In the genomic region with DNA sequence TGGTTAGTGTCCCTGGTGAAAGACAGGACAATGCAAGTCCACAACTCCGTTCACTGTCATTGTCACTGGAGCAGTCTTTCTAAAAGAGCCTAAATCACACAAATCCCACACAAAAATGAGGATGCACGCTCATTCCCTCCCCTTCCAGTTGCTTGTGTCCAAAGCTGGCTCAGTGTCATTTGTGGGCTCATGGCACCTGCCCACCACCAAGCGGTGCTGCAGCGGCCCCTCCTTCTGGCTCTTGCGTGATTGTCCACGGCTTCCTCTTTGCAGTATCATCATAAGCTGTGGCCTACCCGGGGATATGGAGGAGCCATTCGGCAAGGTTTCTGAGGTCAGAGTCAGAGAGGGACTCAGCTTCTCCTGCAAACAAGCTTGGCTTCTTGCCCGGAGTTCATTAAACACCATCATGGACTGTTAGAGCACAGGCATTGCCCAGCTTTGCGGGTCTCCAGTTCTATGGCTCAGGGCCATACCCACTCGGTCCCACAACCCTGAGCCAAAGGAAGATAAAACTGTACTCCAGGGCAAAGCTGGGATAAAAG, we compare ENCODE assay signal across 15 cellular contexts.
A peak's percentile ranks its signal among the peaks of the same experiment; 100 is the strongest.
DNase-seq lines count a peak whose midpoint lies in the region; ATAC-seq and TF ChIP-seq lines count a peak whose summit lies in the region.
"Had no signal": no experiment of that assay in that cellular context is flagged by ENCODE, and none has a peak within 500 bp of the region (broad histone marks: within the 10 kb centered on the region; RNA-seq: fewer than 3 reads in every experiment).

No MANE protein-coding gene starts in this region.

- no peak overlapping the region for H3K4ac ChIP-seq in mesenchymal stem cell (ENCODE audit: low read depth in 1 of 2, low read length in 2 of 2)

- H2BK120ac ChIP-seq in mesenchymal stem cell (ENCODE audit: low read depth, low read length): no peak overlapping the region

- TF ChIP-seq EP300 in sigmoid colon (IDR thresholded peaks at IDR 0.05): no peak

- ATAC-seq in left ventricle myocardium superior: no peak
- ATAC-seq: foreskin keratinocyte, left colon, pancreas, T-helper 17 cell had no signal

- no peaks in the 10 kb centered on the region for H3K79me1 ChIP-seq in mesenchymal stem cell (replicated peaks; ENCODE audit: low read length, poor library complexity, severe bottlenecking)

- peak overlapping the region in 1 of 2 experiments; percentile 47 for H3K23ac ChIP-seq in mesenchymal stem cell (ENCODE audit: low read length in 2 of 2)

- peaks cover 0 to 5% of the 10 kb centered on the region in 2 experiments for H3K27me3 ChIP-seq in mesenchymal stem cell (ENCODE audit: control insufficient read depth in 1 of 2, insufficient read depth in 1 of 2, low read length in 2 of 2)
- H3K27me3 ChIP-seq in sigmoid colon: no peaks in the 10 kb centered on the region
- H3K27me3 ChIP-seq in hepatocyte: no peaks in the 10 kb centered on the region
- H3K27me3 ChIP-seq: foreskin keratinocyte, pancreas, upper lobe of left lung had no signal

- H3K9ac ChIP-seq in mesenchymal stem cell (ENCODE audit: low read length): no peak overlapping the region

- no peak overlapping the region for H2BK15ac ChIP-seq in mesenchymal stem cell (ENCODE audit: low read depth, poor library complexity, severe bottlenecking)

- H2BK12ac ChIP-seq in mesenchymal stem cell (ENCODE audit: low read length in 2 of 2): peak overlapping the region in 1 of 2 experiments; percentile 19

- H2AFZ ChIP-seq in mesenchymal stem cell (ENCODE audit: low read depth, low read length) (no peak overlapping the region), hepatocyte (no peak overlapping the region)

- H3K9me3 ChIP-seq in mesenchymal stem cell (ENCODE audit: control insufficient read depth, low read length) (no peaks in the 10 kb centered on the region), sigmoid colon (no peaks in the 10 kb centered on the region), hepatocyte (ENCODE audit: low read depth) (no peaks in the 10 kb centered on the region)
- H3K9me3 ChIP-seq: pancreas, upper lobe of left lung had no signal

- H3K27ac ChIP-seq in mesenchymal stem cell (ENCODE audit: low read length, poor library complexity, severe bottlenecking) (no peak overlapping the region), sigmoid colon (no peak overlapping the region), hepatocyte (no peak overlapping the region)
- H3K27ac ChIP-seq: foreskin keratinocyte, pancreas, upper lobe of left lung had no signal

- H3K36me3 ChIP-seq in mesenchymal stem cell (ENCODE audit: control insufficient read depth in 1 of 2, insufficient read depth in 2 of 2, low read depth in 1 of 2, low read length in 2 of 2) (no peaks in the 10 kb centered on the region), sigmoid colon (no peaks in the 10 kb centered on the region), hepatocyte (replicated peaks; ENCODE audit: insufficient read depth, low read depth) (no peaks in the 10 kb centered on the region)
- H3K36me3 ChIP-seq: pancreas, upper lobe of left lung had no signal

- no peak overlapping the region for H4K8ac ChIP-seq in mesenchymal stem cell (ENCODE audit: low read length)

- DNase-seq in EH (ENCODE audit: low read depth): peak; percentile 5
- peak; percentile 67 for DNase-seq in NCI-H1092 (lab: John Stamatoyannopoulos, UW)
- peak; percentile 31 for DNase-seq in NCI-H69 (lab: John Stamatoyannopoulos, UW)
- no peak for DNase-seq in mesenchymal stem cell
- DNase-seq in sigmoid colon: no peak
- DNase-seq in left ventricle myocardium superior: no peak
- no peak for DNase-seq in activated CD4-positive, CD25-positive, alpha-beta regulatory T cell (lab: John Stamatoyannopoulos, UW)
- DNase-seq in hepatocyte (ENCODE audit: low spot score): no peak
- DNase-seq: activated CD4-positive, alpha-beta T cell treated with anti-CD3 and anti-CD28 coated beads for 1 hour; foreskin keratinocyte; left colon; MM.1S; pancreas; T-helper 17 cell; upper lobe of left lung had no signal

- H3K4me2 ChIP-seq in mesenchymal stem cell (ENCODE audit: low read length, poor library complexity, severe bottlenecking) (no peak overlapping the region), hepatocyte (no peak overlapping the region)

- intact Hi-C loops in sigmoid colon (cut with DNase I) (no loop called here), left ventricle myocardium superior (cut with micrococcal nuclease) (no loop called here)

- TF ChIP-seq CTCF in sigmoid colon (IDR thresholded peaks at IDR 0.05): no peak
- TF ChIP-seq CTCF in hepatocyte (IDR thresholded peaks at IDR 0.05; ENCODE audit: poor library complexity): no peak

- WGBS in mesenchymal stem cell: 90% methylated on average over 11 of the region's 11 CpGs
- WGBS in sigmoid colon, 2 donors: 79 to 83% methylated on average over 11 of the region's 11 CpGs
- 76% methylated on average over 11 of the region's 11 CpGs for WGBS in hepatocyte (ENCODE audit: low lambda C conversion rate, missing lambda C conversion rate)

- H4K20me1 ChIP-seq in hepatocyte (ENCODE audit: insufficient read depth, poor library complexity, severe bottlenecking): no peaks in the 10 kb centered on the region

- TF ChIP-seq POLR2A in sigmoid colon (IDR thresholded peaks at IDR 0.05): no peak

- H3K4me3 ChIP-seq in mesenchymal stem cell (ENCODE audit: insufficient read depth in 1 of 2, low read depth in 1 of 2, low read length in 2 of 2) (no peak overlapping the region), sigmoid colon (no peak overlapping the region), hepatocyte (no peak overlapping the region)
- H3K4me3 ChIP-seq: pancreas, upper lobe of left lung had no signal

- H2AK5ac ChIP-seq in mesenchymal stem cell (ENCODE audit: low read length, severe bottlenecking): no peak overlapping the region

- no peaks in the 10 kb centered on the region for H3K79me2 ChIP-seq in hepatocyte

- no peaks in the 10 kb centered on the region for H3K9me2 ChIP-seq in hepatocyte (replicated peaks; ENCODE audit: insufficient read depth)

- no peak overlapping the region for H3K18ac ChIP-seq in mesenchymal stem cell (ENCODE audit: low read depth in 1 of 2, low read length in 2 of 2)

- no peak overlapping the region for H2BK5ac ChIP-seq in mesenchymal stem cell (ENCODE audit: low read depth, low read length, poor library complexity, severe bottlenecking)

- H4K91ac ChIP-seq in mesenchymal stem cell (ENCODE audit: low read length): peak overlapping the region; percentile 32

- H3K14ac ChIP-seq in mesenchymal stem cell (ENCODE audit: low read length in 2 of 2): no peak overlapping the region

- H3K4me1 ChIP-seq in mesenchymal stem cell (ENCODE audit: control insufficient read depth, insufficient read depth, low read depth, low read length) (peaks cover 3% of the 10 kb centered on the region), sigmoid colon (no peaks in the 10 kb centered on the region), hepatocyte (ENCODE audit: insufficient read depth) (no peaks in the 10 kb centered on the region)
- H3K4me1 ChIP-seq: foreskin keratinocyte, pancreas had no signal

Comparison
In these comparisons a context has a peak if more than half of its experiments do, and no peak if none do; other contexts are left out.
1. DNase-seq: peak in EH (single experiment), NCI-H1092 (single experiment) and NCI-H69 (single experiment); none in mesenchymal stem cell (single experiment), sigmoid colon (single experiment), left ventricle myocardium superior (single experiment), activated CD4-positive, CD25-positive, alpha-beta regulatory T cell (0 of 4) and hepatocyte (single experiment).